ENCODE assay signal across 1 cellular context in genomic region chr14:45253070-45253753, GRCh38.
TF ChIP-seq lines count a peak whose summit lies in the region.

MIS18BP1 (minus strand) TSS chr14:45253202; CDS start chr14:45247286, 5,916 bp downstream.

TF ChIP-seq in K562, 482 proteins besides CTCF, POLR2A, EP300 and RAD21 (continued from another document):
- TF ChIP-seq ZBTB2 (IDR thresholded peaks at IDR 0.05) (peak; percentile 83), FOXK2 (conservative IDR thresholded peaks at IDR 0.05 in 1 of 2, IDR thresholded peaks at IDR 0.05 in 1 of 2; ENCODE audit: low read depth in 2 of 2) (peak; percentile 27 to 40; a peak in 1 of 4 replicates), TCFL5 (CRISPR knock-in tag; conservative IDR thresholded peaks at IDR 0.05) (no peak), THRAP3 (IDR thresholded peaks at IDR 0.05; ENCODE audit: borderline replicate concordance) (no peak), ZKSCAN3 (CRISPR knock-in tag; IDR thresholded peaks at IDR 0.05) (no peak), CHAMP1 (IDR thresholded peaks at IDR 0.05) (peak; percentile 100), E4F1 (CRISPR knock-in tag; IDR thresholded peaks at IDR 0.05; ENCODE audit: borderline replicate concordance) (no peak), E2F6 (IDR thresholded peaks at IDR 0.05; ENCODE audit: borderline replicate concordance in 1 of 2, extremely low read depth in 1 of 2, insufficient read depth in 1 of 2, insufficient read length in 1 of 2, low read depth in 1 of 2, low read length in 1 of 2, poor library complexity in 1 of 2, severe bottlenecking in 1 of 2) (peak; percentile 50 to 78), ZNF347 (CRISPR knock-in tag; IDR thresholded peaks at IDR 0.05; ENCODE audit: low read depth) (no peak), NFYB (IDR thresholded peaks at IDR 0.05; ENCODE audit: extremely low read depth, insufficient read length) (peak; percentile 41), SREBF2 (CRISPR knock-in tag; IDR thresholded peaks at IDR 0.05) (no peak), ZBTB33 (CRISPR knock-in tag; IDR thresholded peaks at IDR 0.05) (peak; percentile 100), CBX2 (IDR thresholded peaks at IDR 0.05; ENCODE audit: insufficient read depth, low read length, poor library complexity, severe bottlenecking) (no peak), MTF1 (CRISPR knock-in tag; IDR thresholded peaks at IDR 0.05; ENCODE audit: borderline replicate concordance) (no peak), HMGN3 (IDR thresholded peaks at IDR 0.05; ENCODE audit: borderline replicate concordance, extremely low read depth, insufficient read length, low read depth, low read length) (peak; percentile 59), RB1 (IDR thresholded peaks at IDR 0.05; ENCODE audit: low read depth) (peak; percentile 47; the same call in 1 of the 2 replicates), HSF4 (CRISPR knock-in tag; IDR thresholded peaks at IDR 0.05; ENCODE audit: borderline replicate concordance) (no peak), ZNF217 (CRISPR knock-in tag; IDR thresholded peaks at IDR 0.05) (no peak), PHB (CRISPR knock-in tag; IDR thresholded peaks at IDR 0.05) (no peak), E2F4 (CRISPR knock-in tag; IDR thresholded peaks at IDR 0.05; ENCODE audit: low read depth) (peak; percentile 97), DLX4 (CRISPR knock-in tag; IDR thresholded peaks at IDR 0.05) (no peak), ZNF134 (CRISPR knock-in tag; conservative IDR thresholded peaks at IDR 0.05) (no peak), EHMT2 (IDR thresholded peaks at IDR 0.05) (peak; percentile 35; the same call in 1 of the 2 replicates), ZFPM2 (CRISPR knock-in tag; IDR thresholded peaks at IDR 0.05) (no peak)
